6 cellular contexts compared by ENCODE assay signal in the genomic region with DNA sequence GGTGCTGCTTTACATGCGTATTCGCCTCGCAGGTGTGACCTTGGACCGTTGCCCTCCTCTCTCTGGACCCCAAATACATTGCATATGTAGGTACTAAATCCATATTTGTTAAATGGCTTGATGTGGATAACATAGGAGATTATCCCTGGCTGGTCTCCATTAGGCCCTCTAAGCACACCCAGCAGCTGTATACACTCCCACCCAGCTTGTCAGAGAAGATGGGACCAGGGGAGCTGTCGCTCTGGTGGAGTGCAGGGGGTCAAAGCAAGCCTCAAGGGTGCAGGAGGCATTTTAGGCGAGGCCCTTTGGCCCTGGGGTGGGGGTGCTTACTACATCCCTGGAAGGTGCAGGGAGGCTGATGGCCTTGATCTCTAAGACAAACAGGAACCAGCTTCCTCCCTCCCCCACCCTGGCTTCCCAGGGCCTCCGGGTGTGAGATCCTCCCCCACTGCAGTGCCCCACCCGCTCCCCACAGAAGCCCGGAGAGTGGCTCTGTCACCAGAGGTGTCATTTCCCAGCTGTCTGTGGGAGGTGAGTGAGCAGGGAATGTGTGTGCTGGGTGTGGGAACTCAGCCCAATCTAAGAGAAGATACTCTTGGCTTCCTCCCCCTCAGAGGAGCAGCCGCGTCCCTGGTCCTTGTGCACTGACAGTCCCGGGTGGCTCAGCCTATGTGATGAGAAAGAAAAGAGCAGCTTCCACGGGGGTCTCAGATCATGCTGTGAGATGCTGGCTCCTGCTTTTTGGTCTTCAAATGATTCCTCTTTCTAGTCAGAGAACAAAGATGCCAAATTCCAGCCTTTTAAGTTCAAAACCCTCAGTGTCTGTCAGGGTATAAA. TPM values are rescaled to one million over a fixed set of nuclear protein-coding genes. Genes with fewer than 3 reads are reported as not detected.
DNase-seq lines count a peak whose midpoint lies in the region; ATAC-seq lines count a peak whose summit lies in the region.

No MANE protein-coding gene starts in this region.

- DNase-seq in CD4-positive, CD25-positive, alpha-beta regulatory T cell: peak in 2 of 3 donors; percentile 50 to 87
- DNase-seq in NOMO-1 (lab: John Stamatoyannopoulos, UW; ENCODE audit: unreplicated experiment in 2 of 2) (peak; percentile 45 to 76), amygdala (lab: John Stamatoyannopoulos, UW) (peak in 35 of 56 donors; percentile 16 to 78 (median 45)), mesenchymal stem cell (peak; percentile 66), ureter (ENCODE audit: low spot score) (peak; percentile 81), DMS79 treated with DMSO at 0.1 percent for 48 hours (lab: John Stamatoyannopoulos, UW) (no peak)

- peaks cover 0 to 62% (median 26%) of the 10 kb centered on the region in 4 donors for H3K4me1 Mint-ChIP-seq in CD4-positive, CD25-positive, alpha-beta regulatory T cell

- H3K9me3 Mint-ChIP-seq in CD4-positive, CD25-positive, alpha-beta regulatory T cell: peaks cover 0 to 1% (median 0%) of the 10 kb centered on the region in 7 donors

- peak overlapping the region; percentile 41 for H4K8ac ChIP-seq in mesenchymal stem cell (ENCODE audit: low read length)

- H3K27me3 Mint-ChIP-seq in CD4-positive, CD25-positive, alpha-beta regulatory T cell: peaks cover 4% of the 10 kb centered on the region

- H3K27me3 ChIP-seq in CD4-positive, CD25-positive, alpha-beta regulatory T cell (ENCODE audit: control insufficient read depth, insufficient read depth, low read length): no peaks in the 10 kb centered on the region
- H3K27me3 ChIP-seq in mesenchymal stem cell (ENCODE audit: control insufficient read depth in 1 of 2, insufficient read depth in 1 of 2, low read length in 2 of 2): no peaks in the 10 kb centered on the region

- H4K91ac ChIP-seq in mesenchymal stem cell (ENCODE audit: low read length): peak overlapping the region; percentile 30

- H3K36me3 ChIP-seq in CD4-positive, CD25-positive, alpha-beta regulatory T cell (ENCODE audit: control insufficient read depth, insufficient read depth, low read length): peaks cover 22% of the 10 kb centered on the region
- H3K36me3 ChIP-seq in mesenchymal stem cell (ENCODE audit: control insufficient read depth in 1 of 2, insufficient read depth in 2 of 2, low read depth in 1 of 2, low read length in 2 of 2): peaks cover 17 to 20% of the 10 kb centered on the region in 2 experiments

- H3K4me2 ChIP-seq in mesenchymal stem cell (ENCODE audit: low read length, poor library complexity, severe bottlenecking): peak overlapping the region; percentile 45

- 34% methylated on average over 7 of the region's 13 CpGs for WGBS in mesenchymal stem cell

- H3K23ac ChIP-seq in mesenchymal stem cell (ENCODE audit: low read length in 2 of 2): no peak overlapping the region

- H2BK120ac ChIP-seq in mesenchymal stem cell (ENCODE audit: low read depth, low read length): peak overlapping the region; percentile 39

- peaks cover 13% of the 10 kb centered on the region for H3K79me1 ChIP-seq in mesenchymal stem cell (replicated peaks; ENCODE audit: low read length, poor library complexity, severe bottlenecking)

- peak; percentile 34 to 48 for ATAC-seq in CD4-positive, CD25-positive, alpha-beta regulatory T cell (ENCODE audit: low read depth in 2 of 2)

- H3K4me3 Mint-ChIP-seq in CD4-positive, CD25-positive, alpha-beta regulatory T cell: peak overlapping the region; percentile 73 to 93 (median 90)

- no peak overlapping the region for H2BK5ac ChIP-seq in mesenchymal stem cell (ENCODE audit: low read depth, low read length, poor library complexity, severe bottlenecking)

- H2AFZ ChIP-seq in mesenchymal stem cell (ENCODE audit: low read depth, low read length): peak overlapping the region; percentile 77

- peak overlapping the region; percentile 72 to 80 for H3K18ac ChIP-seq in mesenchymal stem cell (ENCODE audit: low read depth in 1 of 2, low read length in 2 of 2)

- peak overlapping the region; percentile 50 for H2AK5ac ChIP-seq in mesenchymal stem cell (ENCODE audit: low read length, severe bottlenecking)

- H3K14ac ChIP-seq in mesenchymal stem cell (ENCODE audit: low read length in 2 of 2): peak overlapping the region in 1 of 2 experiments; percentile 92

- peaks cover 19% of the 10 kb centered on the region for H3K36me3 Mint-ChIP-seq in CD4-positive, CD25-positive, alpha-beta regulatory T cell

- H3K9ac ChIP-seq in mesenchymal stem cell (ENCODE audit: low read length): peak overlapping the region; percentile 87

- peak overlapping the region; percentile 65 for H3K4me3 ChIP-seq in CD4-positive, CD25-positive, alpha-beta regulatory T cell (ENCODE audit: low read depth, low read length)
- H3K4me3 ChIP-seq in mesenchymal stem cell (ENCODE audit: insufficient read depth in 1 of 2, low read depth in 1 of 2, low read length in 2 of 2): no peak overlapping the region

- peak overlapping the region; percentile 21 for H2BK15ac ChIP-seq in mesenchymal stem cell (ENCODE audit: low read depth, poor library complexity, severe bottlenecking)

- peaks cover 57% of the 10 kb centered on the region for H3K4me1 ChIP-seq in CD4-positive, CD25-positive, alpha-beta regulatory T cell (ENCODE audit: control insufficient read depth, insufficient read depth, low read length, poor library complexity, severe bottlenecking)
- peaks cover 31% of the 10 kb centered on the region for H3K4me1 ChIP-seq in mesenchymal stem cell (ENCODE audit: control insufficient read depth, insufficient read depth, low read depth, low read length)

- H2BK12ac ChIP-seq in mesenchymal stem cell (ENCODE audit: low read length in 2 of 2): peak overlapping the region; percentile 59 to 94

- H3K27ac ChIP-seq in CD4-positive, CD25-positive, alpha-beta regulatory T cell (ENCODE audit: insufficient read depth, low read length, poor library complexity, severe bottlenecking): peak overlapping the region; percentile 98
- H3K27ac ChIP-seq in mesenchymal stem cell (ENCODE audit: low read length, poor library complexity, severe bottlenecking): peak overlapping the region; percentile 52

- peak overlapping the region; percentile 38 to 57 for H3K4ac ChIP-seq in mesenchymal stem cell (ENCODE audit: low read depth in 1 of 2, low read length in 2 of 2)

- peak overlapping the region; percentile 96 to 97 (median 97) for H3K27ac Mint-ChIP-seq in CD4-positive, CD25-positive, alpha-beta regulatory T cell

- no peaks in the 10 kb centered on the region for H3K9me3 ChIP-seq in CD4-positive, CD25-positive, alpha-beta regulatory T cell (ENCODE audit: control insufficient read depth in 2 of 2, low read length in 2 of 2)
- H3K9me3 ChIP-seq in mesenchymal stem cell (ENCODE audit: control insufficient read depth, low read length): no peaks in the 10 kb centered on the region

RNA-seq across cellular contexts. Expression of gene VAMP2, which starts 1.4 kb away (rescaled TPM):
- total RNA-seq in CD4-positive, CD25-positive, alpha-beta regulatory T cell: 205 TPM
- 10 to 100 TPM; 42.7 to 60.4 (median 59.3) TPM for polyA plus RNA-seq in CD4-positive, CD25-positive, alpha-beta regulatory T cell
- 48.0 TPM for polyA plus RNA-seq in mesenchymal stem cell (2013, experiment 1 of 2)
- 47.4 TPM for polyA plus RNA-seq in mesenchymal stem cell (2013, experiment 2 of 2)
- total RNA-seq in ureter: 87.9 TPM

RNA-seq across cellular contexts. Expression of gene TMEM107, which starts 12.0 kb away (rescaled TPM):
- 27.3 TPM for total RNA-seq in CD4-positive, CD25-positive, alpha-beta regulatory T cell
- polyA plus RNA-seq in CD4-positive, CD25-positive, alpha-beta regulatory T cell: 10 to 100 TPM; 20.6 to 38.9 (median 29.9) TPM
- 9.0 TPM for polyA plus RNA-seq in mesenchymal stem cell (2013, experiment 1 of 2)
- 9.7 TPM for polyA plus RNA-seq in mesenchymal stem cell (2013, experiment 2 of 2)
- total RNA-seq in ureter: 17.1 TPM

RNA-seq across cellular contexts. Expression of gene PER1, which starts 12.0 kb away (rescaled TPM):
- total RNA-seq in CD4-positive, CD25-positive, alpha-beta regulatory T cell: 1,740 TPM
- 1 to 10 TPM; 4.8 to 7.7 (median 6.2) TPM for polyA plus RNA-seq in CD4-positive, CD25-positive, alpha-beta regulatory T cell
- polyA plus RNA-seq in mesenchymal stem cell (2013, experiment 1 of 2): 34.9 TPM
- polyA plus RNA-seq in mesenchymal stem cell (2013, experiment 2 of 2): 25.8 TPM
- total RNA-seq in ureter: 152 TPM

RNA-seq across cellular contexts. Expression of gene BORCS6, which starts 25.8 kb away (rescaled TPM):
- total RNA-seq in CD4-positive, CD25-positive, alpha-beta regulatory T cell: 10.1 TPM
- polyA plus RNA-seq in CD4-positive, CD25-positive, alpha-beta regulatory T cell: 10 to 100 TPM; 23.6 to 29.9 (median 25.4) TPM
- polyA plus RNA-seq in mesenchymal stem cell (2013, experiment 1 of 2): 5.7 TPM
- polyA plus RNA-seq in mesenchymal stem cell (2013, experiment 2 of 2): 5.5 TPM
- 7.1 TPM for total RNA-seq in ureter

RNA-seq across cellular contexts. Expression of gene HES7, which starts 40.3 kb away (rescaled TPM):
- total RNA-seq in CD4-positive, CD25-positive, alpha-beta regulatory T cell: not detected
- not detected for polyA plus RNA-seq in CD4-positive, CD25-positive, alpha-beta regulatory T cell
- polyA plus RNA-seq in mesenchymal stem cell (2013, experiment 1 of 2): 1.5 TPM
- 1.4 TPM for polyA plus RNA-seq in mesenchymal stem cell (2013, experiment 2 of 2)
- total RNA-seq in ureter: not detected

Comparison
In these comparisons a context has a peak if more than half of its experiments do, and no peak if none do; other contexts are left out.
1. RNA of gene PER1, which starts 12.0 kb away (total RNA-seq): 1,740 TPM in CD4-positive, CD25-positive, alpha-beta regulatory T cell (single experiment); 152 TPM in ureter (single experiment); every median in the first group is over 10 times any median in the second.